ENCODE assay signal across 16 cellular contexts in the genomic region with DNA sequence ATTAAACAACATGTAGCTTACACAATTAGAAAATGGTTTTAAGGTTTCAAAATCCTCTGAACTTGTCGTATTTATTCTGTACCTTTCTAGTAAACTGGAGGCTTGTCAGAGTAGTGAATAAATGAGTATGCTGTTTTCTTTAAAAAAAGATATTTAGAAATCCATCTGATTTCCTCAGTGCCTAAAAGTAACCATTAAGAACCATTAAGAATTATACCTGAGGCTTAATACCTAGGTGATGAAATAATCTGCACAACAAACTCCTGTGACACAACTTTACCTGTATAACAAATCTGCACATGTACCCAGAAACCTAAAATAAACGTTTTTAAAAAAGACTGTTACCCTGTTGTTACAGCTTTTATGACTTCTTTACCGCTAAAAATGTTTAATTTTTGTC.
A peak's percentile ranks its signal among the peaks of the same experiment; 100 is the strongest.
DNase-seq lines count a peak whose midpoint lies in the region; ATAC-seq and TF ChIP-seq lines count a peak whose summit lies in the region.
"Had no signal": no experiment of that assay in that cellular context is flagged by ENCODE, and none has a peak within 500 bp of the region (broad histone marks: within the 10 kb centered on the region; RNA-seq: fewer than 3 reads in every experiment).

No MANE protein-coding gene starts in this region.

- no peaks in the 10 kb centered on the region for H3K36me3 ChIP-seq in RWPE2 (ENCODE audit: low read depth)
- H3K36me3 ChIP-seq: BLaER1 had no signal

- H3K27me3 ChIP-seq in RWPE2 (ENCODE audit: insufficient read depth, poor library complexity, severe bottlenecking) (no peaks in the 10 kb centered on the region), dorsolateral prefrontal cortex (no peaks in the 10 kb centered on the region), foreskin keratinocyte (no peaks in the 10 kb centered on the region)
- H3K27me3 ChIP-seq: BLaER1 had no signal

- peaks cover 20% of the 10 kb centered on the region for H3K4me1 ChIP-seq in RWPE2 (ENCODE audit: insufficient read depth, poor library complexity, severe bottlenecking)
- H3K4me1 ChIP-seq in foreskin keratinocyte: peaks cover 23% of the 10 kb centered on the region
- H3K4me1 ChIP-seq: BLaER1, Caco-2 had no signal

- no peak for DNase-seq in RWPE2 (ENCODE audit: low spot score)
- DNase-seq in dorsolateral prefrontal cortex: no peak
- peak; percentile 2 to 48 for DNase-seq in foreskin keratinocyte
- no peak for DNase-seq in NCI-H2107 treated with DMSO at 0.1 percent for 48 hours (lab: John Stamatoyannopoulos, UW; ENCODE audit: unreplicated experiment)
- DNase-seq in AML-193 (lab: John Stamatoyannopoulos, UW): no peak
- DNase-seq: Caco-2; CD4-positive, CD25-positive, alpha-beta regulatory T cell; CD8-positive, alpha-beta T cell; DMS153; DND-41; H9 had no signal

- intact Hi-C loops in dorsolateral prefrontal cortex (cut with DNase I): loop anchor here (5.0 to 10.0 kb wide), 2 partner anchors 46 to 134 kb away; no protein-coding TSS in a partner anchor

- H3K9me3 ChIP-seq in RWPE2 (ENCODE audit: severe bottlenecking): no peaks in the 10 kb centered on the region
- H3K9me3 ChIP-seq: BLaER1, Caco-2 had no signal

- TF ChIP-seq CTCF in RWPE2 (IDR thresholded peaks at IDR 0.05; ENCODE audit: poor library complexity, severe bottlenecking): no peak
- no peak for TF ChIP-seq CTCF in dorsolateral prefrontal cortex (IDR thresholded peaks at IDR 0.05 in 54 of 56, conservative IDR thresholded peaks at IDR 0.05 in 2 of 56; ENCODE audit: low read depth in 1 of 56, partially characterized antibody in 56 of 56)
- no peak for TF ChIP-seq CTCF in foreskin keratinocyte (conservative IDR thresholded peaks at IDR 0.05)

- H3K4me3 ChIP-seq in RWPE2 (ENCODE audit: severe bottlenecking): no peak overlapping the region
- H3K4me3 ChIP-seq in dorsolateral prefrontal cortex: peak overlapping the region in 31 of 59 donors; percentile 4 to 58 (median 42)
- H3K4me3 ChIP-seq: BLaER1, GM23338 had no signal

- ATAC-seq in RWPE2 (ENCODE audit: low read depth) (no peak), foreskin keratinocyte (no peak), GM19328 (IDR thresholded peaks at IDR 0.05; ENCODE audit: unreplicated experiment) (no peak)
- ATAC-seq: CD8-positive, alpha-beta T cell; GM23338; HCT116 had no signal

- peak overlapping the region; percentile 70 for H3K27ac ChIP-seq in RWPE2 (ENCODE audit: poor library complexity, severe bottlenecking)
- H3K27ac ChIP-seq in dorsolateral prefrontal cortex: peak overlapping the region in 56 of 59 donors; percentile 16 to 92 (median 82)
- peak overlapping the region; percentile 72 for H3K27ac ChIP-seq in foreskin keratinocyte
- H3K27ac ChIP-seq: BLaER1, C4-2B had no signal

Comparison
In these comparisons a context has a peak if more than half of its experiments do, and no peak if none do; other contexts are left out.
1. DNase-seq: peak in foreskin keratinocyte (2 of 2); none in RWPE2 (single experiment), dorsolateral prefrontal cortex (0 of 10), NCI-H2107 treated with DMSO at 0.1 percent for 48 hours (single experiment) and AML-193 (0 of 2).
2. Peak in every context shown above with its lines, with median percentiles within 50 percentile points of each other: H3K27ac ChIP-seq.